ENCODE assay signal across 8 cellular contexts in the genomic region with DNA sequence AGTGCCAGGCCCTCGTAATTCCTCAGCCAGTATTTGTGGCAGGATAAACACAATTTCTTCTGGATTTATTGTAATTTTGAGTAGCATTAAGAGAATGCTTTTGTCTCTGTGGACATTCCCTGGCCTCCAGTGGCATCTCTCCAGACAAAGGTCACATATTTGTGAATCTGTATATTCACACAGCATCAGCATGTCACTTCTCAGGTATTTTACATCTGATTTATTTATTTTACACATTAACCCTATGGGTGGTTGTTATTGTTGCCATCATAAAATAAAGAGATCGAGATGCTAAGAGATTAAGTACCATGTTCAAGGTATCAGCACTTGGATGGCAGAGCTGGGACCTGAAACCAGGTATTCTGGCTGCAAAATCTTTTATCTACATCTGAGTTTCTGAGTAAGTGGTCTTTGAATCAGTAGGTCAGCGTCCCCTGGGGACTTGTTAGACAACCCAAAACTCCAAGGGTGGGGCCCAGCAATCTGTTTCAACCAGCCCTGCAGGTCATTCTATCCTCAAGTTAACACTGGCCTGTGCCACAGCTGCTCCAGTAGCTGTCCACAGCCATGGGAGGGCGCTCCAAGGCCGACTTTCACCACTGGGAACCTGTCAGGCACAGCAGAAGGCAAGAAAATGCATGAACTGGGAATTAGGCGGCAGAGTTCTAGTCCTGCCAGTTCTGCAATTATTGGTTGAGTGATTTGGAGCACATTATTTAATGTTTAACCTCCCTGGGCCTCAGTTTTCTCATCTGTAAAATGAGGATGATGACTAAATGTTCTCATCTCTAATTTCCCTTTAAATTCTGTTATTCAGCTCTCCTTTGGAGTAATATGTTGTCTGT. TPM values are rescaled to one million over a fixed set of nuclear protein-coding genes. Genes with fewer than 3 reads are reported as not detected.
A peak's percentile ranks its signal among the peaks of the same experiment; 100 is the strongest.
DNase-seq lines count a peak whose midpoint lies in the region; ATAC-seq and TF ChIP-seq lines count a peak whose summit lies in the region.

No MANE protein-coding gene starts in this region.

- peaks cover 8% of the 10 kb centered on the region for H3K9me3 Mint-ChIP-seq in activated T-helper 2 cell treated with anti-CD3 and anti-CD28 coated beads, Interferon-gamma antibody, Interleukin-2, Interleukin-4, amounts not matched to agents 10 μg/mL and 5 μg/mL and 100 μg/mL, durations not matched to agents 14 hours and 24 hours and 36 hours

- intact Hi-C loops in activated T-helper 2 cell treated with anti-CD3 and anti-CD28 coated beads, Interferon-gamma antibody, Interleukin-2, Interleukin-4, amounts not matched to agents 10 μg/mL and 5 μg/mL and 100 μg/mL, durations not matched to agents 14 hours and 24 hours and 36 hours (cut with micrococcal nuclease), result loop anchor here (1.0 to 2.0 kb wide), 2 partner anchors 643 to 698 kb away; no protein-coding TSS in a partner anchor
- intact Hi-C loops in posterior vena cava (cut with DNase I), result no loop called here

- peaks cover 2% of the 10 kb centered on the region for H3K4me1 Mint-ChIP-seq in activated T-helper 2 cell treated with anti-CD3 and anti-CD28 coated beads, Interferon-gamma antibody, Interleukin-2, Interleukin-4, amounts not matched to agents 10 μg/mL and 5 μg/mL and 100 μg/mL, durations not matched to agents 14 hours and 24 hours and 36 hours (ENCODE audit: low read depth)

- no peak overlapping the region for H3K27ac ChIP-seq in RWPE1

- peaks cover 2% of the 10 kb centered on the region for H3K27me3 Mint-ChIP-seq in activated T-helper 2 cell treated with anti-CD3 and anti-CD28 coated beads, Interferon-gamma antibody, Interleukin-2, Interleukin-4, amounts not matched to agents 10 μg/mL and 5 μg/mL and 100 μg/mL, durations not matched to agents 14 hours and 24 hours and 36 hours (ENCODE audit: low read depth)

- ATAC-seq in GM21526 (IDR thresholded peaks at IDR 0.05; ENCODE audit: low FRiP score, unreplicated experiment), result no peak
- no peak for ATAC-seq in HG02798 (IDR thresholded peaks at IDR 0.05; ENCODE audit: poor library complexity, unreplicated experiment)

- no peaks in the 10 kb centered on the region for H3K36me3 Mint-ChIP-seq in activated T-helper 2 cell treated with anti-CD3 and anti-CD28 coated beads, Interferon-gamma antibody, Interleukin-2, Interleukin-4, amounts not matched to agents 10 μg/mL and 5 μg/mL and 100 μg/mL, durations not matched to agents 14 hours and 24 hours and 36 hours (ENCODE audit: low read depth)

- H3K4me3 Mint-ChIP-seq in activated T-helper 2 cell treated with anti-CD3 and anti-CD28 coated beads, Interferon-gamma antibody, Interleukin-2, Interleukin-4, amounts not matched to agents 10 μg/mL and 5 μg/mL and 100 μg/mL, durations not matched to agents 14 hours and 24 hours and 36 hours (ENCODE audit: low read depth), result no peak overlapping the region

- H3K4me3 ChIP-seq in Jurkat, Clone E6-1 (ENCODE audit: low read length), result no peak overlapping the region

- POLR2A ChIA-PET in RWPE1 (lab: Yijun Ruan, JAX; ENCODE audit: low non-redundant PET), result interaction anchor here (0.7 kb wide), 1 partner anchor 522 kb away, joined by 3 read pairs; no protein-coding TSS in a partner anchor

- DNase-seq in DMS153 (lab: John Stamatoyannopoulos, UW) (peak; percentile 44), RWPE1 (ENCODE audit: low spot score) (peak; percentile 59), germinal center (ENCODE audit: low spot score) (peak; percentile 53), posterior vena cava (ENCODE audit: low spot score) (peak; percentile 94)
- peak; percentile 44 for DNase-seq in Jurkat, Clone E6-1 (ENCODE audit: low read depth, low spot score)
- peak; percentile 57 for DNase-seq in activated T-helper 2 cell treated with anti-CD3 and anti-CD28 coated beads, Interferon-gamma antibody, Interleukin-2, Interleukin-4, amounts not matched to agents 10 μg/mL and 5 μg/mL and 100 μg/mL, durations not matched to agents 14 hours and 24 hours and 36 hours (ENCODE audit: low spot score)

- no peak; the same call in 1 of the 2 replicates for TF ChIP-seq CTCF in RWPE1 (conservative IDR thresholded peaks at IDR 0.05; ENCODE audit: low read depth)

- H3K27ac Mint-ChIP-seq in activated T-helper 2 cell treated with anti-CD3 and anti-CD28 coated beads, Interferon-gamma antibody, Interleukin-2, Interleukin-4, amounts not matched to agents 10 μg/mL and 5 μg/mL and 100 μg/mL, durations not matched to agents 14 hours and 24 hours and 36 hours, result no peak overlapping the region

- CTCF ChIA-PET in RWPE1 (lab: Yijun Ruan, JAX), result interaction anchor here (0.6 to 1.3 kb wide), 7 partner anchors 11 to 462 kb away, joined by 3 to 6 read pairs (median 3); no protein-coding TSS in a partner anchor

RNA-seq across cellular contexts. Expression of gene MRPL33, which starts 17.6 kb away (rescaled TPM):
- polyA plus RNA-seq in Jurkat, Clone E6-1 (2012; ENCODE audit: insufficient read depth, insufficient read length), result 104 TPM
- total RNA-seq in activated T-helper 2 cell treated with anti-CD3 and anti-CD28 coated beads, Interferon-gamma antibody, Interleukin-2, Interleukin-4, amounts not matched to agents 10 μg/mL and 5 μg/mL and 100 μg/mL, durations not matched to agents 14 hours and 24 hours and 36 hours, result 57.7 and 58.9 TPM in 2 replicates
- total RNA-seq in posterior vena cava, result 10 to 100 TPM; 88.8 to 93.0 TPM

Comparison
In these comparisons a context has a peak if more than half of its experiments do, and no peak if none do; other contexts are left out.
1. DNase-seq: peak in every context shown above with its lines; median percentile 94 in posterior vena cava; 59 in RWPE1; 57 in activated T-helper 2 cell treated with anti-CD3 and anti-CD28 coated beads, Interferon-gamma antibody, Interleukin-2, Interleukin-4, amounts not matched to agents 10 μg/mL and 5 μg/mL and 100 μg/mL, durations not matched to agents 14 hours and 24 hours and 36 hours; 53 in germinal center; 44 in DMS153; 44 in Jurkat, Clone E6-1.